Comparison of ENCODE assay signal across 10 cellular contexts in the genomic region with DNA sequence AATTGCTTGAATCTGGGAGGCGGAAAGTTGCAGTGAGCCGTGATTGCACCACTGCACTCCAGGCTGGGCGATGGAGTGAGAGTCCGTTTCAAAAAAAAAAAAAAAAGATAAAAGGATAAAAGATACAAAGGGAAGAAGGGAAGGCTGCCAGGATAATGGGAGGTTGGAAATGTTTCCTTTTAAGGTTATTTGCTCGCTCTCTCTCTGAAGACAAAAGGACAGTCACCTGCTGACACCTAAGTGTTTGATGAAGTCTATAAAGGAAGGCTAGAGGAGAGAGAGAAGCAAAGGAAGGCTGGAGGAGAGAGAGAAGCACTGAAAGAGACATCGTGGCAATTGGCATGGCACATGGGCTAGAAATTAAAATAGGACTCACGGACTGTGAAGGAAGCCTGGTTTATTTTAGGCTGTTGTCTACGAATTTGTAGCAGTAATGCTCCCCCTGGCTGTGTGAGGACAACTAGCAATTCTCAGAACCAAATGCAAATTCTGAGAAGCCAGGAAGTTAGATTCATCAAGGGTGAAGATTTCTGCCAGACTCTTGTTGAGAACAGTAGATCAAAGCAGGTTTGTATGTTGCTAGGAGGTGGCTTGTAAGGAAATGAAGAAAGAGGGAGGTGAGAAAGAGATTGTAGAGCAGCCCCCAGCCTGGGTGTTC.
DNase-seq lines count a peak whose midpoint lies in the region; ATAC-seq, FAIRE-seq and TF ChIP-seq lines count a peak whose summit lies in the region.
"Had no signal": no experiment of that assay in that cellular context is flagged by ENCODE, and none has a peak within 500 bp of the region (broad histone marks: within the 10 kb centered on the region; RNA-seq: fewer than 3 reads in every experiment).

No MANE protein-coding gene starts in this region.

- H3K79me2 ChIP-seq in GM12878 (ENCODE audit: control insufficient read depth, insufficient read depth, low read length): no peaks in the 10 kb centered on the region

- no peaks in the 10 kb centered on the region for H4K20me1 ChIP-seq in GM12878 (ENCODE audit: control insufficient read depth, insufficient read depth)

- intact Hi-C loops in GM12878 (cut with micrococcal nuclease; ENCODE audit: unreplicated experiment): no loop called here

- H3K27me3 Mint-ChIP-seq in natural killer cell treated with Interleukin-12 subunit alpha and Interleukin-12 subunit beta and Interleukin-15 and Interleukin-18, amount 100 ng/mL, for 72 hours: no peaks in the 10 kb centered on the region

- H2AFZ ChIP-seq in GM12878 (ENCODE audit: control insufficient read depth, low read depth, low read length): no peak overlapping the region

- in situ Hi-C loops in GM12878 (cut with MboI): no loop called here

- H3K4me3 Mint-ChIP-seq in natural killer cell treated with Interleukin-12 subunit alpha and Interleukin-12 subunit beta and Interleukin-15 and Interleukin-18, amount 100 ng/mL, for 72 hours: peak overlapping the region; percentile 64

- peaks cover 7% of the 10 kb centered on the region for H3K36me3 Mint-ChIP-seq in natural killer cell treated with Interleukin-12 subunit alpha and Interleukin-12 subunit beta and Interleukin-15 and Interleukin-18, amount 100 ng/mL, for 72 hours

- H3K4me1 ChIP-seq in GM12878 (ENCODE audit: control insufficient read depth, insufficient read depth, low read length): no peaks in the 10 kb centered on the region

- SMC1A ChIA-PET in GM12878 (lab: Charles Lee; ENCODE audit: uncharacterized antibody, unreplicated experiment): no interaction called here

- 0 out of 2 replicates have a peak, but pooled peaks have one; percentile 16 for TF ChIP-seq RAD21 in GM12878 (IDR thresholded peaks at IDR 0.05; ENCODE audit: insufficient read depth, low read depth, low read length)

- POLR2A ChIA-PET in GM12878 (lab: Charles Lee): no interaction called here

- 20% methylated on average over 5 of the region's 8 CpGs for WGBS in GM12878 (ENCODE audit: insufficient coverage, insufficient replicate concordance, low lambda C conversion rate, missing lambda C conversion rate)

- RAD21 ChIA-PET in GM12878 (lab: Charles Lee; ENCODE audit: unreplicated experiment): no interaction called here

- ATAC-seq in GM12878 (peak; percentile 75), GM19467 (IDR thresholded peaks at IDR 0.05; ENCODE audit: unreplicated experiment) (no peak), HG03097 (IDR thresholded peaks at IDR 0.05; ENCODE audit: low FRiP score, unreplicated experiment) (no peak), GM19328 (IDR thresholded peaks at IDR 0.05; ENCODE audit: unreplicated experiment) (no peak)
- ATAC-seq in natural killer cell treated with Interleukin-12 subunit alpha and Interleukin-12 subunit beta and Interleukin-15 and Interleukin-18, amount 100 ng/mL, for 72 hours: peak; percentile 84 to 85

- H3K4me2 ChIP-seq in GM12878 (ENCODE audit: control insufficient read depth, insufficient read depth): no peak overlapping the region

- no peaks in the 10 kb centered on the region for H3K9me3 ChIP-seq in GM12878 (replicated peaks; ENCODE audit: control insufficient read depth, insufficient read depth, low read length)
- H3K9me3 ChIP-seq: neutrophil had no signal

- H3K27ac Mint-ChIP-seq in natural killer cell treated with Interleukin-12 subunit alpha and Interleukin-12 subunit beta and Interleukin-15 and Interleukin-18, amount 100 ng/mL, for 72 hours: peak overlapping the region; percentile 9 to 30

- no peak for TF ChIP-seq POLR2A in GM12878 (IDR thresholded peaks at IDR 0.05; ENCODE audit: low read depth, low read length)

- no peak for FAIRE-seq in GM12878 (lab: Jason Lieb, UNC)

- no peaks in the 10 kb centered on the region for H3K9me3 Mint-ChIP-seq in natural killer cell treated with Interleukin-12 subunit alpha and Interleukin-12 subunit beta and Interleukin-15 and Interleukin-18, amount 100 ng/mL, for 72 hours

- TF ChIP-seq CTCF in GM12875 (IDR thresholded peaks at IDR 0.05; ENCODE audit: borderline replicate concordance, insufficient read depth, low read depth, low read length) (peak; percentile 25; the same call in 1 of the 2 replicates), GM12878 (IDR thresholded peaks at IDR 0.05 in 2 of 3, conservative IDR thresholded peaks at IDR 0.05 in 1 of 3; ENCODE audit: control insufficient read depth in 2 of 3, extremely low read depth in 1 of 3, insufficient read depth in 1 of 3, low read depth in 3 of 3, low read length in 3 of 3) (peak in 2 of 3 experiments; percentile 28 to 33; a peak in 3 of 6 replicates)

- H3K27ac ChIP-seq in GM12878 (ENCODE audit: control insufficient read depth, insufficient read depth): no peak overlapping the region
- H3K27ac ChIP-seq: HL-60, neutrophil had no signal

- DNase-seq in MV-4-11 (lab: John Stamatoyannopoulos, UW): peak; percentile 60
- DNase-seq in GM12878 (ENCODE audit: low read depth, low spot score): no peak
- no peak for DNase-seq in natural killer cell treated with Interleukin-12 subunit alpha and Interleukin-12 subunit beta and Interleukin-15 and Interleukin-18, amount 100 ng/mL, for 72 hours (ENCODE audit: low spot score)
- DNase-seq in NCI-H1105 treated with DMSO at 0.1 percent for 48 hours (lab: John Stamatoyannopoulos, UW): no peak

- no peak overlapping the region for H3K9ac ChIP-seq in GM12878 (ENCODE audit: control insufficient read depth, insufficient read depth, low read length)

- CTCF ChIA-PET in GM12878 (lab: Yijun Ruan, JAX): interaction anchor here (0.9 kb wide), 1 partner anchor 64 kb away, joined by 3 read pairs; no protein-coding TSS in a partner anchor

- TF ChIP-seq EP300 in GM12878 (IDR thresholded peaks at IDR 0.05; ENCODE audit: borderline replicate concordance in 1 of 2, control insufficient read depth in 1 of 2, low read depth in 2 of 2, low read length in 2 of 2): no peak

- H3K36me3 ChIP-seq in GM12878 (ENCODE audit: control insufficient read depth in 2 of 2, insufficient read depth in 2 of 2, low read length in 1 of 2): no peaks in the 10 kb centered on the region
- H3K36me3 ChIP-seq: neutrophil had no signal

- H3K4me3 ChIP-seq in GM12875 (ENCODE audit: low read depth, low read length) (no peak overlapping the region), GM12878 (no peak overlapping the region)

- H3K4me1 Mint-ChIP-seq in natural killer cell treated with Interleukin-12 subunit alpha and Interleukin-12 subunit beta and Interleukin-15 and Interleukin-18, amount 100 ng/mL, for 72 hours (ENCODE audit: low read depth in 2 of 2): peaks cover 29 to 33% of the 10 kb centered on the region in 2 donors

- BruUV-seq in GM12878 (replicated peaks; lab: Mats Ljungman, UMichigan): no TSS peak

- no peaks in the 10 kb centered on the region for H3K27me3 ChIP-seq in GM12878 (replicated peaks in 1 of 2; ENCODE audit: control insufficient read depth in 2 of 2, insufficient read depth in 2 of 2, low read length in 1 of 2)
- H3K27me3 ChIP-seq: neutrophil had no signal

TF ChIP-seq in GM12878, 131 proteins besides CTCF, POLR2A, EP300 and RAD21:
- TF ChIP-seq DPF2 (IDR thresholded peaks at IDR 0.05) (no peak), SMC3 (IDR thresholded peaks at IDR 0.05; ENCODE audit: borderline replicate concordance, low read length) (peak; percentile 42)

Comparison
In these comparisons a context has a peak if more than half of its experiments do, and no peak if none do; other contexts are left out.
1. ATAC-seq: peak in GM12878 (single experiment) and natural killer cell treated with Interleukin-12 subunit alpha and Interleukin-12 subunit beta and Interleukin-15 and Interleukin-18, amount 100 ng/mL, for 72 hours (2 of 2); none in GM19467 (single experiment), HG03097 (single experiment) and GM19328 (single experiment).